Comparison of ENCODE assay signal across 24 cellular contexts in genomic region chr4:16692493-16692892, GRCh38.
DNase-seq lines count a peak whose midpoint lies in the region; ATAC-seq, FAIRE-seq and TF ChIP-seq lines count a peak whose summit lies in the region.
"Had no signal": no experiment of that assay in that cellular context is flagged by ENCODE, and none has a peak within 500 bp of the region (broad histone marks: within the 10 kb centered on the region; RNA-seq: fewer than 3 reads in every experiment).

No MANE protein-coding gene starts in this region.

- FAIRE-seq in astrocyte (lab: Jason Lieb, UNC): no peak
- FAIRE-seq: endometrium, islet of Langerhans had no signal

- H3K36me3 ChIP-seq in astrocyte (ENCODE audit: insufficient read depth, low read length) (no peaks in the 10 kb centered on the region), thyroid gland (no peaks in the 10 kb centered on the region), OCI-LY7 (ENCODE audit: insufficient read depth, low read length) (no peaks in the 10 kb centered on the region)
- H3K36me3 ChIP-seq: colonic mucosa, lower lobe of right lung, right lobe of liver had no signal

- no peak overlapping the region for H2AFZ ChIP-seq in astrocyte (ENCODE audit: low read depth, low read length)
- no peak overlapping the region for H2AFZ ChIP-seq in OCI-LY7 (ENCODE audit: low read length)

- POLR2A ChIA-PET in OCI-LY7 (lab: Charles Lee): no interaction called here

- H3K27me3 ChIP-seq in astrocyte (ENCODE audit: insufficient read depth, low read length) (no peaks in the 10 kb centered on the region), thyroid gland (no peaks in the 10 kb centered on the region)
- H3K27me3 ChIP-seq: colonic mucosa, right lobe of liver, testis had no signal

- no peak overlapping the region for H3K4me3 Mint-ChIP-seq in astrocyte (ENCODE audit: unreplicated experiment)
- H3K4me3 Mint-ChIP-seq: activated B cell treated with CpG ODN at 0.5 μM for 24 hours; activated CD4-positive, alpha-beta memory T cell treated with anti-CD3 and anti-CD28 coated beads, Interleukin-2, amount 10 ng/mL, durations not matched to agents 7 days and 5 days; activated T-cell treated with anti-CD3 and anti-CD28 coated beads, Interleukin-2, amount 50 U/mL, for 24 hours; B cell; IgD-negative memory B cell had no signal

- peaks cover 7% of the 10 kb centered on the region for H3K4me1 ChIP-seq in astrocyte (ENCODE audit: insufficient read depth, low read length)
- peaks cover 12 to 17% of the 10 kb centered on the region in 2 donors for H3K4me1 ChIP-seq in thyroid gland
- no peaks in the 10 kb centered on the region for H3K4me1 ChIP-seq in OCI-LY7 (ENCODE audit: insufficient read depth, low read length, poor library complexity, severe bottlenecking)
- H3K4me1 ChIP-seq: colonic mucosa, right lobe of liver had no signal

- no peak for ATAC-seq in GM18867 (IDR thresholded peaks at IDR 0.05; ENCODE audit: unreplicated experiment)
- ATAC-seq: lower lobe of right lung, right lobe of liver had no signal

- H3K9me3 Mint-ChIP-seq in astrocyte (ENCODE audit: unreplicated experiment): no peaks in the 10 kb centered on the region
- H3K9me3 Mint-ChIP-seq: activated B cell treated with CpG ODN at 0.5 μM for 24 hours; activated CD4-positive, alpha-beta memory T cell treated with anti-CD3 and anti-CD28 coated beads, Interleukin-2, amount 10 ng/mL, durations not matched to agents 7 days and 5 days; activated T-cell treated with anti-CD3 and anti-CD28 coated beads, Interleukin-2, amount 50 U/mL, for 24 hours had no signal

- H3K9me3 ChIP-seq in astrocyte (ENCODE audit: insufficient read depth, low read depth, low read length) (no peaks in the 10 kb centered on the region), thyroid gland (no peaks in the 10 kb centered on the region), OCI-LY7 (ENCODE audit: low read length) (no peaks in the 10 kb centered on the region)
- H3K9me3 ChIP-seq: colonic mucosa, lower lobe of right lung, right lobe of liver, testis had no signal

- CTCF ChIA-PET in OCI-LY7 (lab: Charles Lee; ENCODE audit: unreplicated experiment): no interaction called here

- no peak overlapping the region for H3K9ac ChIP-seq in astrocyte (ENCODE audit: low read length)

- no peak for TF ChIP-seq POLR2A in thyroid gland (IDR thresholded peaks at IDR 0.05)

- H3K27ac Mint-ChIP-seq in astrocyte (ENCODE audit: unreplicated experiment): no peak overlapping the region
- H3K27ac Mint-ChIP-seq: activated B cell treated with CpG ODN at 0.5 μM for 24 hours; activated CD4-positive, alpha-beta memory T cell treated with anti-CD3 and anti-CD28 coated beads, Interleukin-2, amount 10 ng/mL, durations not matched to agents 7 days and 5 days; activated T-cell treated with anti-CD3 and anti-CD28 coated beads, Interleukin-2, amount 50 U/mL, for 24 hours; B cell; IgD-negative memory B cell had no signal

- H3K79me2 ChIP-seq in astrocyte (ENCODE audit: insufficient read depth, low read length): no peaks in the 10 kb centered on the region
- H3K79me2 ChIP-seq in OCI-LY7 (ENCODE audit: insufficient read depth, low read depth, low read length): no peaks in the 10 kb centered on the region

- no peaks in the 10 kb centered on the region for H3K36me3 Mint-ChIP-seq in astrocyte (ENCODE audit: low read depth, unreplicated experiment)
- H3K36me3 Mint-ChIP-seq: IgD-negative memory B cell had no signal

- no TSS peak for BruUV-seq in OCI-LY7 (replicated peaks; lab: Mats Ljungman, UMichigan)

- peaks cover 13% of the 10 kb centered on the region for H3K4me1 Mint-ChIP-seq in astrocyte (ENCODE audit: low read depth, unreplicated experiment)
- H3K4me1 Mint-ChIP-seq: activated B cell treated with CpG ODN at 0.5 μM for 24 hours; activated CD4-positive, alpha-beta memory T cell treated with anti-CD3 and anti-CD28 coated beads, Interleukin-2, amount 10 ng/mL, durations not matched to agents 7 days and 5 days; B cell; IgD-negative memory B cell had no signal

- H3K27me3 Mint-ChIP-seq in astrocyte (ENCODE audit: low read depth, unreplicated experiment): no peaks in the 10 kb centered on the region
- H3K27me3 Mint-ChIP-seq: activated B cell treated with CpG ODN at 0.5 μM for 24 hours; activated CD4-positive, alpha-beta memory T cell treated with anti-CD3 and anti-CD28 coated beads, Interleukin-2, amount 10 ng/mL, durations not matched to agents 7 days and 5 days; activated T-cell treated with anti-CD3 and anti-CD28 coated beads, Interleukin-2, amount 50 U/mL, for 24 hours; B cell; IgD-negative memory B cell had no signal

- no peaks in the 10 kb centered on the region for H4K20me1 ChIP-seq in astrocyte (ENCODE audit: insufficient read depth, low read length)
- H4K20me1 ChIP-seq in OCI-LY7 (ENCODE audit: insufficient read depth, low read length): no peaks in the 10 kb centered on the region

- intact Hi-C loops in thyroid gland (cut with DNase I) (no loop called here), OCI-LY7 (cut with micrococcal nuclease; ENCODE audit: unreplicated experiment) (no loop called here)

- WGBS in thyroid gland, 2 donors: 72 to 89% methylated on average over 2 of the region's 2 CpGs

- peak; percentile 23 for DNase-seq in HCEC 1CT
- peak; percentile 68 for DNase-seq in astrocyte (ENCODE audit: low read depth)
- peak; percentile 45 for DNase-seq in iris pigment epithelial cell (ENCODE audit: low read depth)
- peak; percentile 21 to 35 for DNase-seq in thyroid gland
- DNase-seq in OCI-LY7 (ENCODE audit: low spot score): no peak
- DNase-seq in NCI-H82 treated with DMSO at 0.1 percent for 48 hours (lab: John Stamatoyannopoulos, UW; ENCODE audit: unreplicated experiment): no peak
- DNase-seq: activated B cell treated with CpG ODN at 0.5 μM for 24 hours; activated CD4-positive, alpha-beta memory T cell treated with anti-CD3 and anti-CD28 coated beads, Interleukin-2, amount 10 ng/mL, durations not matched to agents 7 days and 5 days; activated naive CD4-positive, alpha-beta T cell treated with Interleukin-2 at 50 U/mL for 16 hours; activated T-cell treated with anti-CD3 and anti-CD28 coated beads, Interleukin-2, amount 50 U/mL, for 24 hours; colonic mucosa; DMS79 treated with DMSO at 0.1 percent for 48 hours; lower lobe of right lung; MM.1S; NCI-H146; NCI-H524; right lobe of liver; T-helper 9 cell had no signal

- no peaks in the 10 kb centered on the region for H3K9me2 ChIP-seq in OCI-LY7 (ENCODE audit: insufficient read depth, low read length)

- TF ChIP-seq CTCF in astrocyte (IDR thresholded peaks at IDR 0.05; ENCODE audit: insufficient read depth, low read depth, low read length) (no peak), thyroid gland (IDR thresholded peaks at IDR 0.05) (no peak), OCI-LY7 (conservative IDR thresholded peaks at IDR 0.05; ENCODE audit: low read length) (no peak)

- no peak overlapping the region for H3K4me3 ChIP-seq in astrocyte (ENCODE audit: insufficient read depth, low read depth, low read length)
- no peak overlapping the region for H3K4me3 ChIP-seq in thyroid gland (replicated peaks in 1 of 3)
- no peak overlapping the region for H3K4me3 ChIP-seq in OCI-LY7 (ENCODE audit: low read depth, low read length, poor library complexity, severe bottlenecking)
- H3K4me3 ChIP-seq: colonic mucosa, lower lobe of right lung, right lobe of liver, testis had no signal

- H3K27ac ChIP-seq in astrocyte (ENCODE audit: low read depth, low read length): no peak overlapping the region
- H3K27ac ChIP-seq in thyroid gland: peak overlapping the region in 2 of 3 donors; percentile 33 to 63
- no peak overlapping the region for H3K27ac ChIP-seq in OCI-LY7 (ENCODE audit: low read depth, low read length, poor library complexity, severe bottlenecking)
- H3K27ac ChIP-seq: colonic mucosa, lower lobe of right lung, right lobe of liver had no signal

- H3K4me2 ChIP-seq in astrocyte (ENCODE audit: low read length): no peak overlapping the region
- no peak overlapping the region for H3K4me2 ChIP-seq in OCI-LY7 (ENCODE audit: low read length)

Comparison
In these comparisons a context has a peak if more than half of its experiments do, and no peak if none do; other contexts are left out.
1. DNase-seq: peak in HCEC 1CT (single experiment), astrocyte (single experiment), iris pigment epithelial cell (single experiment) and thyroid gland (2 of 2); none in OCI-LY7 (single experiment) and NCI-H82 treated with DMSO at 0.1 percent for 48 hours (single experiment).
2. H3K27ac ChIP-seq: peak in thyroid gland (2 of 3); none in astrocyte (single experiment) and OCI-LY7 (single experiment).